ENCODE assay signal across 30 cellular contexts in genomic region chr7:80950550-80950967, GRCh38. TPM values are rescaled to one million over a fixed set of nuclear protein-coding genes. Genes with fewer than 3 reads are reported as not detected.
DNase-seq lines count a peak whose midpoint lies in the region; ATAC-seq and TF ChIP-seq lines count a peak whose summit lies in the region.
"Had no signal": no experiment of that assay in that cellular context is flagged by ENCODE, and none has a peak within 500 bp of the region (broad histone marks: within the 10 kb centered on the region; RNA-seq: fewer than 3 reads in every experiment).

No MANE protein-coding gene starts in this region.

- H4K8ac ChIP-seq in neuronal stem cell (ENCODE audit: low read depth, low read length), result no peak overlapping the region

- H3K4me1 ChIP-seq in heart right ventricle, result peaks cover 0 to 11% (median 0%) of the 10 kb centered on the region in 9 donors
- no peaks in the 10 kb centered on the region for H3K4me1 ChIP-seq in neuronal stem cell (ENCODE audit: control insufficient read depth in 2 of 2, insufficient read depth in 1 of 2, low read depth in 1 of 2, low read length in 2 of 2)
- H3K4me1 ChIP-seq in aorta (ENCODE audit: control insufficient read depth in 1 of 2, insufficient read depth in 2 of 2, low read length in 2 of 2), result no peaks in the 10 kb centered on the region
- H3K4me1 ChIP-seq: breast epithelium, foreskin keratinocyte had no signal

- no peak overlapping the region for H3K18ac ChIP-seq in neuronal stem cell (ENCODE audit: low read length)

- peak; percentile 84 to 99 (median 94) for ATAC-seq in heart right ventricle
- ATAC-seq in GM18519 (IDR thresholded peaks at IDR 0.05; ENCODE audit: low FRiP score, unreplicated experiment), result no peak
- no peak for ATAC-seq in aorta (ENCODE audit: low FRiP score)
- ATAC-seq: activated CD4-positive, CD25-positive, alpha-beta regulatory T cell treated with anti-CD3 and anti-CD28 coated beads, Interleukin-2, amount 50 U/mL, for 24 hours; activated CD8-positive, alpha-beta T cell treated with anti-CD3 and anti-CD28 coated beads for 36 hours; foreskin keratinocyte; GM12878 had no signal

- H3K27ac ChIP-seq in heart right ventricle, result peak overlapping the region; percentile 50 to 88 (median 72)
- no peak overlapping the region for H3K27ac ChIP-seq in neuronal stem cell (replicated peaks; ENCODE audit: low read length)
- no peak overlapping the region for H3K27ac ChIP-seq in aorta (ENCODE audit: low read depth in 1 of 2, low read length in 2 of 2)
- H3K27ac ChIP-seq: 22Rv1, breast epithelium, foreskin keratinocyte had no signal

- H3K4me2 ChIP-seq in neuronal stem cell (ENCODE audit: insufficient read depth, low read length, poor library complexity, severe bottlenecking), result no peak overlapping the region

- H3K36me3 ChIP-seq in heart right ventricle (no peaks in the 10 kb centered on the region), neuronal stem cell (replicated peaks in 1 of 2; ENCODE audit: control insufficient read depth in 2 of 2, insufficient read depth in 2 of 2, low read length in 2 of 2) (no peaks in the 10 kb centered on the region), aorta (ENCODE audit: control insufficient read depth in 1 of 2, insufficient read depth in 2 of 2, low read length in 1 of 2) (no peaks in the 10 kb centered on the region)
- H3K36me3 ChIP-seq: breast epithelium had no signal

- H3K79me1 ChIP-seq in neuronal stem cell (ENCODE audit: low read depth, low read length), result no peaks in the 10 kb centered on the region

- H2AFZ ChIP-seq in neuronal stem cell (ENCODE audit: low read length), result peak overlapping the region; percentile 37

- H3K4me3 ChIP-seq in heart right ventricle, result no peak overlapping the region
- no peak overlapping the region for H3K4me3 ChIP-seq in neuronal stem cell (ENCODE audit: low read length in 2 of 2)
- no peak overlapping the region for H3K4me3 ChIP-seq in aorta (ENCODE audit: low read length in 2 of 2)
- H3K4me3 ChIP-seq: breast epithelium, GM12878 had no signal

- no peak for TF ChIP-seq CTCF in heart right ventricle (IDR thresholded peaks at IDR 0.05)

- H3K9me3 ChIP-seq in heart right ventricle, result peaks cover 0 to 4% (median 0%) of the 10 kb centered on the region in 11 donors
- no peaks in the 10 kb centered on the region for H3K9me3 ChIP-seq in neuronal stem cell (replicated peaks in 1 of 2; ENCODE audit: control insufficient read depth in 2 of 2, insufficient read depth in 1 of 2, low read depth in 1 of 2, low read length in 2 of 2)
- H3K9me3 ChIP-seq in aorta (ENCODE audit: control insufficient read depth, low read length), result no peaks in the 10 kb centered on the region
- H3K9me3 ChIP-seq: breast epithelium had no signal

- H3K14ac ChIP-seq in neuronal stem cell (ENCODE audit: low read length), result no peak overlapping the region

- H3K27me3 ChIP-seq in heart right ventricle (no peaks in the 10 kb centered on the region), neuronal stem cell (ENCODE audit: control insufficient read depth in 3 of 3, insufficient read depth in 3 of 3, low read depth in 1 of 3, low read length in 3 of 3) (no peaks in the 10 kb centered on the region), aorta (ENCODE audit: control insufficient read depth in 1 of 2, insufficient read depth in 2 of 2, low read length in 1 of 2) (no peaks in the 10 kb centered on the region)
- H3K27me3 ChIP-seq: breast epithelium, foreskin keratinocyte had no signal

- no peak overlapping the region for H2BK5ac ChIP-seq in neuronal stem cell (ENCODE audit: low read length)

- no peak overlapping the region for H4K91ac ChIP-seq in neuronal stem cell (ENCODE audit: low read depth, low read length, poor library complexity)

- intact Hi-C loops in heart right ventricle (cut with DNase I) (no loop called here), aorta (cut with DNase I) (no loop called here)

- H3K4ac ChIP-seq in neuronal stem cell (ENCODE audit: low read length), result no peak overlapping the region

- no peak overlapping the region for H2AK5ac ChIP-seq in neuronal stem cell (ENCODE audit: low read depth, low read length)

- H3K9ac ChIP-seq in neuronal stem cell (ENCODE audit: low read depth, low read length, poor library complexity), result no peak overlapping the region

- no peak overlapping the region for H2BK15ac ChIP-seq in neuronal stem cell (ENCODE audit: low read length)

- H2BK12ac ChIP-seq in neuronal stem cell (ENCODE audit: low read length), result no peak overlapping the region

- no peak overlapping the region for H2BK120ac ChIP-seq in neuronal stem cell (ENCODE audit: low read depth, low read length)

- peak; percentile 36 for DNase-seq in NCI-H2227 treated with DMSO at 0.1 percent for 48 hours (lab: John Stamatoyannopoulos, UW)
- no peak for DNase-seq in NCI-H2227 (lab: John Stamatoyannopoulos, UW; ENCODE audit: unreplicated experiment)
- DNase-seq in amniotic epithelial cell (ENCODE audit: low read depth), result peak; percentile 74
- peak in 1 of 2 donors; percentile 46 for DNase-seq in heart right ventricle
- DNase-seq in neuronal stem cell (ENCODE audit: low spot score), result no peak
- DNase-seq in AG20443 (ENCODE audit: low spot score), result no peak
- no peak for DNase-seq in aorta
- DNase-seq: activated CD8-positive, alpha-beta T cell treated with anti-CD3 and anti-CD28 coated beads for 36 hours; activated gamma-delta T cell treated with Interleukin-2 at 50 U/mL for 16 hours; activated T-cell treated with anti-CD3 and anti-CD28 coated beads for 4 hours; AML-193; COR-L47; DMS79; foreskin keratinocyte; hypothalamus; Karpas-422; NCI-H1092 treated with DMSO at 0.1 percent for 48 hours; NCI-H2029 treated with DMSO at 0.1 percent for 48 hours; NCI-H446; occipital lobe; retina; stimulated activated CD4-positive, alpha-beta T cell treated with anti-CD3 and anti-CD28 coated beads, Interleukin-15, amount 100 ng/mL, for 24 hours; stimulated activated CD8-positive, alpha-beta memory T cell treated with anti-CD3 and anti-CD28 coated beads, Interleukin-4, amount 100 ng/mL, for 48 hours; T-helper 9 cell; trophoblast cell had no signal

- 9 to 22% methylated on average over 2 of the region's 2 CpGs for WGBS in heart right ventricle, 2 donors
- no CpG with 5 or more reads among the region's 2 CpGs for WGBS in neuronal stem cell (ENCODE audit: extremely low coverage in 2 of 2, insufficient read length in 2 of 2, insufficient replicate concordance in 1 of 2), 2 donors
- WGBS in aorta, 2 donors, result 45 to 49% methylated on average over 2 of the region's 2 CpGs

- no peak overlapping the region for H3K23ac ChIP-seq in neuronal stem cell (ENCODE audit: low read depth, low read length, poor library complexity)

RNA-seq across cellular contexts. Expression of gene SEMA3C, which starts 31.7 kb away (rescaled TPM):
- 10 to 100 TPM; 41.4 to 83.2 (median 63.0) TPM for total RNA-seq in heart right ventricle
- 10 to 100 TPM; 14.5 to 16.1 TPM for polyA plus RNA-seq in heart right ventricle
- polyA plus RNA-seq in neuronal stem cell (2013, experiment 1 of 2), result 0.49 TPM
- polyA plus RNA-seq in neuronal stem cell (2013, experiment 2 of 2), result 0.61 TPM
- 10 to 100 TPM; 19.8 to 86.8 TPM for total RNA-seq in aorta
- 10 to 100 TPM in 1 of 2 donors, 1 to 10 TPM in 1; 3.3 to 11.9 TPM for polyA plus RNA-seq in aorta
- total RNA-seq: activated CD8-positive, alpha-beta T cell treated with anti-CD3 and anti-CD28 coated beads for 36 hours had no signal

Comparison
In these comparisons a context has a peak if more than half of its experiments do, and no peak if none do; other contexts are left out.
1. DNase-seq: peak in NCI-H2227 treated with DMSO at 0.1 percent for 48 hours (single experiment) and amniotic epithelial cell (single experiment); none in NCI-H2227 (single experiment), neuronal stem cell (single experiment), AG20443 (single experiment) and aorta (0 of 2).
2. ATAC-seq: peak in heart right ventricle (8 of 8); none in GM18519 (single experiment) and aorta (single experiment).
3. H3K27ac ChIP-seq: peak in heart right ventricle (10 of 10); none in neuronal stem cell (single experiment) and aorta (0 of 2).